ENCODE assay signal across 8 cellular contexts in the genomic region with DNA sequence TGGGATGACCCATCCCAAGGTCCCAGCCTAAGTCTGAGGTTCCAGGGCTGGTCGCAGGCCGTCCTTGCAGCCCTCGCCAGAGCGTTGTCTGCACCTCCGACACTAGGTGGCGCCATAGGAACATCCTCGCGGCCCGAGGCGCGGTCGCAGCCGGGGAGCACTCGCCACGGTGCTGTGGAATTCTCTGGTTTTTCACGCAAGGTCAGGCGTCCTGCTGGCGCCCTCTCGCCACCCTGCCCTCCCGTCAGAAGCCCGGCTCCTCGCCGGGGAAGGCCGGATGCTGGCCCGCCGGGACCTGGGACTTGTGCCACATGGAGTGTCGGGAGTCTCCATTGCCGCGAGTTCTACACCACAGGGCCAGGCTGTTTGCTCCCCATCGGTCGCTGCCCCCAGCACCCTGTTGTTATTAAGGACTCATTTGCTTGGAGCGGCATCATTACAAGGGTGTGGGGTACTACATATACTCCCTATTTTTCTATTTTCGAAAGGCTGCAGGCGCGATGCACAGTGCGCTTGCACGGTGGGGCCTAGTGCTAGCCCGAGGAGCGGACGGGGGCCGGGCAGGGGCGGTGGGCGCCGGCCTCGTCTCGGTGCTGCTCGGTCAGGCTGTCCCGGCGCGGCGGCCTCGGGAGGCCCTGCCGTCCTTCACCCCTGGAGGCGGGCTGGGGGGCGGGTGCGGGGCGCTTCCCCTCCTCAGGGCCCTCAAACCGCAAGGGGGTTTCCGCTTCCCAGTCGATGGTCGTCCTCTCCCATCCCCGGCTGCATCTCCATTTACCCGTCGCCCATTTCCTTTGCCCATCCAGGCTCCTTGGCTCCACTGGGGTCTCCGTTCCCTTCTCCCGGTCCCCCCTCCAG.
DNase-seq lines count a peak whose midpoint lies in the region; ATAC-seq and TF ChIP-seq lines count a peak whose summit lies in the region.

No MANE protein-coding gene starts in this region.

- H3K4me3 ChIP-seq in lower leg skin (ENCODE audit: low read depth, poor library complexity, severe bottlenecking): peak overlapping the region; percentile 28

- ATAC-seq in GM18867 (IDR thresholded peaks at IDR 0.05; ENCODE audit: unreplicated experiment) (peak; percentile 97), HG03103 (IDR thresholded peaks at IDR 0.05; ENCODE audit: low read depth, unreplicated experiment) (peak; percentile 95)

- TF ChIP-seq CTCF in lower leg skin (IDR thresholded peaks at IDR 0.05): peak in 1 of 3 donors; percentile 83

- intact Hi-C loops in lower leg skin (cut with DNase I; ENCODE audit: low total_unique reads): no loop called here

- DNase-seq in AG20443 (ENCODE audit: low spot score) (peak; percentile 95), NCI-H345 treated with DMSO at 0.1 percent for 48 hours (lab: John Stamatoyannopoulos, UW; ENCODE audit: unreplicated experiment) (peak; percentile 46), dermis blood vessel endothelial cell (peak; percentile 86), lower leg skin (ENCODE audit: low spot score in 2 of 2) (peak; percentile 49 to 95)
- DNase-seq in activated CD4-positive, alpha-beta T cell treated with anti-CD3 and anti-CD28 coated beads, Interleukin-2, amount 50 U/mL, for 24 hours (ENCODE audit: low read depth in 1 of 2, low spot score in 1 of 2): peak; percentile 55 to 65
- DNase-seq in stimulated activated CD4-positive, alpha-beta T cell treated with anti-CD3 and anti-CD28 coated beads, Interleukin-4, amount 100 ng/mL, for 48 hours (ENCODE audit: low read depth in 2 of 2): peak; percentile 71 to 77

- WGBS in lower leg skin, 2 donors: 34 to 43% methylated on average over 31 to 34 of the region's 66 CpGs

- TF ChIP-seq POLR2A in lower leg skin (IDR thresholded peaks at IDR 0.05): no peak

Comparison
In these comparisons a context has a peak if more than half of its experiments do, and no peak if none do; other contexts are left out.
1. Peak in every context shown above with its lines: DNase-seq, ATAC-seq and H3K4me3 ChIP-seq.